In genomic region chr3:169966951-169967915, GRCh38 we compare ENCODE assay signal across 8 cellular contexts. TPM values are rescaled to one million over a fixed set of nuclear protein-coding genes. Genes with fewer than 3 reads are reported as not detected.
DNase-seq lines count a peak whose midpoint lies in the region; ATAC-seq, FAIRE-seq and TF ChIP-seq lines count a peak whose summit lies in the region.

No MANE protein-coding gene starts in this region.

- H3K27ac Mint-ChIP-seq in natural killer cell = peak overlapping the region; percentile 95 to 98

- H4K20me1 ChIP-seq in BLaER1 = peaks cover 53% of the 10 kb centered on the region

- peak overlapping the region; percentile 95 for H3K9ac ChIP-seq in BLaER1

- TF ChIP-seq POLR2A in thyroid gland (IDR thresholded peaks at IDR 0.05) = no peak

- H3K36me3 Mint-ChIP-seq in natural killer cell = no peaks in the 10 kb centered on the region

- intact Hi-C loops in natural killer cell (cut with micrococcal nuclease) (loop anchor here (1.0 kb wide), 1 partner anchor 202 kb away; the partner anchor contains the start of gene TERC), thyroid gland (cut with DNase I) (loop anchor here (5.0 kb wide), 1 partner anchor 105 kb away; no protein-coding TSS in a partner anchor)

- H3K4me1 ChIP-seq in BLaER1 (peaks cover 38% of the 10 kb centered on the region), thyroid gland (peaks cover 17 to 24% of the 10 kb centered on the region in 2 donors)

- peak; percentile 55 for FAIRE-seq in GM19239 (lab: Jason Lieb, UNC)

- H3K27me3 ChIP-seq in BLaER1 (no peaks in the 10 kb centered on the region), thyroid gland (no peaks in the 10 kb centered on the region)

- peak overlapping the region; percentile 89 for H3K4me3 ChIP-seq in BLaER1
- H3K4me3 ChIP-seq in fibroblast of pulmonary artery (replicated peaks; ENCODE audit: low read depth, low read length) = peak overlapping the region; percentile 83
- peak overlapping the region; percentile 43 to 62 (median 44) for H3K4me3 ChIP-seq in thyroid gland (replicated peaks in 1 of 3)

- H3K9me3 Mint-ChIP-seq in natural killer cell = no peaks in the 10 kb centered on the region

- DNase-seq in GM19239 (ENCODE audit: insufficient read length, low spot score) = no peak
- peak; percentile 77 for DNase-seq in NOMO-1 treated with DMSO at 0.1 percent for 48 hours (lab: John Stamatoyannopoulos, UW; ENCODE audit: unreplicated experiment)
- peak; percentile 75 for DNase-seq in activated effector memory CD4-positive, alpha-beta T cell treated with anti-CD3 and anti-CD28 coated beads, Interleukin-2, amount 50 U/mL, for 16 hours
- DNase-seq in fibroblast of pulmonary artery (ENCODE audit: low read depth) = peak; percentile 48
- peak; percentile 41 for DNase-seq in natural killer cell
- DNase-seq in thyroid gland = peak; percentile 50 to 56

- no peaks in the 10 kb centered on the region for H3K9me3 ChIP-seq in BLaER1
- H3K9me3 ChIP-seq in thyroid gland = no peaks in the 10 kb centered on the region

- H3K27ac ChIP-seq in BLaER1 (peak overlapping the region; percentile 93), thyroid gland (peak overlapping the region; percentile 93 to 97 (median 96))

- H3K36me3 ChIP-seq in BLaER1 = peaks cover 28% of the 10 kb centered on the region
- no peaks in the 10 kb centered on the region for H3K36me3 ChIP-seq in thyroid gland

- peaks cover 7 to 14% of the 10 kb centered on the region in 2 donors for H3K27me3 Mint-ChIP-seq in natural killer cell (ENCODE audit: low read depth in 2 of 2)

- H3K4me2 ChIP-seq in BLaER1 = peak overlapping the region; percentile 89

- no peak for TF ChIP-seq CTCF in fibroblast of pulmonary artery (IDR thresholded peaks at IDR 0.05; ENCODE audit: low read length, missing control alignments)
- TF ChIP-seq CTCF in natural killer cell (IDR thresholded peaks at IDR 0.05) = no peak
- TF ChIP-seq CTCF in thyroid gland (IDR thresholded peaks at IDR 0.05) = no peak

- WGBS in thyroid gland, 2 donors = 3 to 4% methylated on average over 40 to 42 of the region's 44 CpGs

- H3K4me1 Mint-ChIP-seq in natural killer cell = peaks cover 35 to 45% of the 10 kb centered on the region in 2 donors

- peak overlapping the region; percentile 98 for H3K4me3 Mint-ChIP-seq in natural killer cell

- ATAC-seq in HG03342 (IDR thresholded peaks at IDR 0.05; ENCODE audit: unreplicated experiment) (peak; percentile 36), natural killer cell (peak; percentile 60 to 82 (median 76))

RNA-seq across cellular contexts. Expression of gene SEC62, which starts 0.6 kb away (rescaled TPM):
- total RNA-seq in natural killer cell (10 to 100 TPM; 83.3 to 88.5 (median 86.6) TPM), thyroid gland (100 to 1,000 TPM in 2 of 4 donors, 10 to 100 TPM in 2; 90.9 to 124 (median 104) TPM)

RNA-seq across cellular contexts. Expression of gene SAMD7, which starts 55.9 kb away (rescaled TPM):
- total RNA-seq in natural killer cell (not detected), thyroid gland (not detected)
